In the genomic region with DNA sequence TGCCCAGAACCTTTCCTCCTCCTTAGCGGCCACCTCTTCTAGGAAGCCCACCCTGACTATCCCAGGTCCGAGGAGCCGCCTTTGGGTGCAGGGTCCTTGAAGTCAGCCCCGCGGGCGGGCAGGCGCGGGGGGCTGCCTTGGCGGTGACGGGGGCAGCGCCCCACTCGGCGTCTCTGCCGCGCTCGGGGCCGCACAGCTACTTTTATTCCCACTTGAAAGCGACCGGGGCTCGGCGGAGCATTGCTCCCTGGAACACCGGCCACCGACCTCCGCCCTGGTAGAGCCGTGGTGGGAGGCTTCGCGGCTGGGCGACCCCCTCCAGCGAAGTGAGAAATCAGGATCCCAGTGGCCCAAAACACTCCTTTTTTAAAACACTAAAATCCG, we compare ENCODE assay signal across 8 cellular contexts. TPM values are rescaled to one million over a fixed set of nuclear protein-coding genes. Genes with fewer than 3 reads are reported as not detected.
DNase-seq lines count a peak whose midpoint lies in the region; ATAC-seq, FAIRE-seq and TF ChIP-seq lines count a peak whose summit lies in the region.

No MANE protein-coding gene starts in this region.

- H3K4me1 ChIP-seq in ES-I3 (ENCODE audit: insufficient read depth, low read length) (peaks cover 10% of the 10 kb centered on the region; the same call in 1 of the 2 replicates), Peyer's patch (peaks cover 7 to 55% (median 27%) of the 10 kb centered on the region in 4 donors), endothelial cell of umbilical vein (ENCODE audit: control insufficient read depth, extremely low read depth, insufficient read depth, low read length) (peaks cover 12% of the 10 kb centered on the region), prostate gland (replicated peaks) (peaks cover 22% of the 10 kb centered on the region)

- 3% methylated on average over 30 of the region's 30 CpGs for WGBS in prostate gland

- no peaks in the 10 kb centered on the region for H4K20me1 ChIP-seq in endothelial cell of umbilical vein (replicated peaks; ENCODE audit: control insufficient read depth, extremely low read depth, insufficient read depth, low read length)

- TF ChIP-seq CTCF in Peyer's patch (IDR thresholded peaks at IDR 0.05) (no peak), endothelial cell of umbilical vein (IDR thresholded peaks at IDR 0.05; ENCODE audit: extremely low read depth in 1 of 2, insufficient read depth in 1 of 2, low read depth in 1 of 2, low read length in 2 of 2) (no peak), prostate gland (IDR thresholded peaks at IDR 0.05) (no peak)

- POLR2A ChIA-PET in endothelial cell of umbilical vein (lab: Charles Lee), result no interaction called here

- no peaks in the 10 kb centered on the region for H3K79me2 ChIP-seq in endothelial cell of umbilical vein (ENCODE audit: control insufficient read depth, insufficient read depth, low read length)

- DNase-seq in Peyer's patch (no peak), endothelial cell of umbilical vein (ENCODE audit: low read depth, low spot score) (no peak), prostate gland (ENCODE audit: low spot score) (no peak), D341Med (ENCODE audit: low spot score) (no peak), AG08396 (ENCODE audit: low spot score) (no peak)
- no peak for DNase-seq in effector CD8-positive, alpha-beta T cell (lab: John Stamatoyannopoulos, UW)

- ATAC-seq in GM18873 (IDR thresholded peaks at IDR 0.05; ENCODE audit: low FRiP score, unreplicated experiment), result no peak

- no peak for FAIRE-seq in endothelial cell of umbilical vein (lab: Jason Lieb, UNC)

- no peaks in the 10 kb centered on the region for H3K27me3 ChIP-seq in Peyer's patch
- H3K27me3 ChIP-seq in endothelial cell of umbilical vein (ENCODE audit: control insufficient read depth in 2 of 2, insufficient read depth in 2 of 2, low read length in 2 of 2), result no peaks in the 10 kb centered on the region
- H3K27me3 ChIP-seq in prostate gland (replicated peaks; ENCODE audit: insufficient read depth), result no peaks in the 10 kb centered on the region

- intact Hi-C loops in endothelial cell of umbilical vein (cut with micrococcal nuclease), result loop anchor here (2.0 kb wide), 2 partner anchors 36 to 56 kb away; a partner anchor contains a TSS
- intact Hi-C loops in prostate gland (cut with DNase I), result no loop called here

- peak overlapping the region in 3 of 4 donors; percentile 51 to 63 (median 55) for H3K4me3 ChIP-seq in Peyer's patch
- H3K4me3 ChIP-seq in endothelial cell of umbilical vein (replicated peaks in 1 of 3; ENCODE audit: insufficient read depth in 1 of 3, low read depth in 1 of 3, low read length in 3 of 3), result peak overlapping the region; percentile 4 to 42 (median 30)
- H3K4me3 ChIP-seq in prostate gland, result peak overlapping the region; percentile 40 to 53

- TF ChIP-seq POLR2A in Peyer's patch (IDR thresholded peaks at IDR 0.05) (no peak), endothelial cell of umbilical vein (IDR thresholded peaks at IDR 0.05; ENCODE audit: low read depth, low read length) (no peak), prostate gland (IDR thresholded peaks at IDR 0.05) (no peak)

- H3K27ac ChIP-seq in Peyer's patch (peak overlapping the region in 3 of 4 donors; percentile 30 to 57 (median 36)), endothelial cell of umbilical vein (ENCODE audit: insufficient read depth, low read depth, low read length) (no peak overlapping the region), prostate gland (peak overlapping the region; percentile 55 to 75)

- dilution Hi-C loops in endothelial cell of umbilical vein (cut with MboI; ENCODE audit: extremely low pct_ligation_motif_present, low sequenced_read_pairs), result no loop called here

- CTCF ChIA-PET in endothelial cell of umbilical vein (lab: Charles Lee), result interaction anchor here (0.5 to 3.0 kb wide), 8 partner anchors 10 to 199 kb away, joined by 3 to 26 read pairs (median 8); a partner anchor contains a TSS

- H3K9me3 ChIP-seq in ES-I3 (ENCODE audit: control insufficient read depth, insufficient read depth, low read length) (peaks cover 2% of the 10 kb centered on the region; the same call in 1 of the 2 replicates), Peyer's patch (no peaks in the 10 kb centered on the region), endothelial cell of umbilical vein (replicated peaks; ENCODE audit: control insufficient read depth, insufficient read depth, low read length) (no peaks in the 10 kb centered on the region), prostate gland (no peaks in the 10 kb centered on the region)

- BruUV-seq in endothelial cell of umbilical vein (replicated peaks; lab: Mats Ljungman, UMichigan), result no TSS peak

- H3K4me2 ChIP-seq in endothelial cell of umbilical vein (ENCODE audit: insufficient read depth, low read length), result peak overlapping the region; percentile 61

- H3K36me3 ChIP-seq in ES-I3 (ENCODE audit: insufficient read depth, low read length), result peaks cover 5% of the 10 kb centered on the region; the same call in 1 of the 2 replicates
- peaks cover 0 to 17% (median 0%) of the 10 kb centered on the region in 3 donors for H3K36me3 ChIP-seq in Peyer's patch
- peaks cover 5 to 12% of the 10 kb centered on the region in 2 experiments for H3K36me3 ChIP-seq in endothelial cell of umbilical vein (ENCODE audit: control insufficient read depth in 2 of 2, extremely low read depth in 1 of 2, insufficient read depth in 2 of 2, low read length in 2 of 2)
- no peaks in the 10 kb centered on the region for H3K36me3 ChIP-seq in prostate gland

- H3K9ac ChIP-seq in ES-I3 (ENCODE audit: low read depth, low read length) (peak overlapping the region; percentile 32; the same call in 1 of the 2 replicates), endothelial cell of umbilical vein (replicated peaks; ENCODE audit: extremely low read depth, insufficient read depth, low read length) (peak overlapping the region; percentile 31)

- H2AFZ ChIP-seq in endothelial cell of umbilical vein (ENCODE audit: low read depth, low read length), result no peak overlapping the region

- no peaks in the 10 kb centered on the region for H3K9me1 ChIP-seq in endothelial cell of umbilical vein (replicated peaks; ENCODE audit: control insufficient read depth, extremely low read depth, insufficient read depth, low read length)

RNA-seq across cellular contexts. Expression of a gene that starts 0.8 kb away (rescaled TPM):
- total RNA-seq in Peyer's patch (10 to 100 TPM in 1 of 4 donors, 1 to 10 TPM in 2, not detected in 1; 2.0 to 14.0 (median 2.5) TPM), endothelial cell of umbilical vein (26.3 and 29.4 TPM in 2 replicates), prostate gland (10 to 100 TPM; 11.4 to 14.1 TPM)
- 22.8 and 30.2 TPM in 2 replicates for polyA plus RNA-seq in endothelial cell of umbilical vein
- 13.7 and 19.8 TPM in 2 replicates for polyA plus RNA-seq in endothelial cell of umbilical vein (2011; cell fraction: cytosol; rRNA removed)
- 47.9 and 63.7 TPM in 2 replicates for polyA plus RNA-seq in endothelial cell of umbilical vein (2011; cell fraction: nucleus; rRNA removed)
- 19.7 and 28.3 TPM in 2 replicates for polyA plus RNA-seq in endothelial cell of umbilical vein (2012)
- polyA minus RNA-seq in endothelial cell of umbilical vein, result 17.9 and 22.1 TPM in 2 replicates
- polyA minus RNA-seq in endothelial cell of umbilical vein (2011; cell fraction: cytosol; rRNA and poly(A)+ RNA removed), result 0.51 TPM
- 11.3 and 17.4 TPM in 2 replicates for polyA minus RNA-seq in endothelial cell of umbilical vein (2011; cell fraction: nucleus; rRNA and poly(A)+ RNA removed)

RNA-seq across cellular contexts. Expression of a gene that starts 9.5 kb away (rescaled TPM):
- total RNA-seq in Peyer's patch (10 to 100 TPM in 1 of 4 donors, 1 to 10 TPM in 3; 1.2 to 37.1 (median 5.4) TPM), endothelial cell of umbilical vein (67.9 and 72.3 TPM in 2 replicates), prostate gland (10 to 100 TPM in 1 of 2 donors, 1 to 10 TPM in 1; 8.4 to 18.0 TPM)
- polyA plus RNA-seq in endothelial cell of umbilical vein, result 86.8 and 90.2 TPM in 2 replicates
- polyA plus RNA-seq in endothelial cell of umbilical vein (2011; cell fraction: cytosol; rRNA removed), result 50.3 and 67.5 TPM in 2 replicates
- 241 and 284 TPM in 2 replicates for polyA plus RNA-seq in endothelial cell of umbilical vein (2011; cell fraction: nucleus; rRNA removed)
- polyA plus RNA-seq in endothelial cell of umbilical vein (2012), result 46.0 and 62.2 TPM in 2 replicates
- polyA minus RNA-seq in endothelial cell of umbilical vein, result 51.9 and 76.1 TPM in 2 replicates
- 9.8 TPM for polyA minus RNA-seq in endothelial cell of umbilical vein (2011; cell fraction: cytosol; rRNA and poly(A)+ RNA removed)
- 48.7 and 88.7 TPM in 2 replicates for polyA minus RNA-seq in endothelial cell of umbilical vein (2011; cell fraction: nucleus; rRNA and poly(A)+ RNA removed)

RNA-seq across cellular contexts. Expression of a gene that starts 19.9 kb away (rescaled TPM):
- total RNA-seq in Peyer's patch (100 to 1,000 TPM in 3 of 4 donors, 10 to 100 TPM in 1; 57.3 to 165 (median 119) TPM), endothelial cell of umbilical vein (42.4 and 47.0 TPM in 2 replicates), prostate gland (10 to 100 TPM; 36.9 to 41.3 TPM)
- 32.6 and 38.3 TPM in 2 replicates for polyA plus RNA-seq in endothelial cell of umbilical vein
- polyA plus RNA-seq in endothelial cell of umbilical vein (2011; cell fraction: cytosol; rRNA removed), result 5.5 and 8.8 TPM in 2 replicates
- polyA plus RNA-seq in endothelial cell of umbilical vein (2011; cell fraction: nucleus; rRNA removed), result 193 and 224 TPM in 2 replicates
- 22.9 and 34.1 TPM in 2 replicates for polyA plus RNA-seq in endothelial cell of umbilical vein (2012)
- polyA minus RNA-seq in endothelial cell of umbilical vein, result 15.7 and 19.6 TPM in 2 replicates
- 5.1 TPM for polyA minus RNA-seq in endothelial cell of umbilical vein (2011; cell fraction: cytosol; rRNA and poly(A)+ RNA removed)
- polyA minus RNA-seq in endothelial cell of umbilical vein (2011; cell fraction: nucleus; rRNA and poly(A)+ RNA removed), result 30.4 and 61.3 TPM in 2 replicates

RNA-seq across cellular contexts. Expression of a gene that starts 26.2 kb away (rescaled TPM):
- 100 to 1,000 TPM in 2 of 4 donors, 10 to 100 TPM in 2; 51.5 to 163 (median 111) TPM for total RNA-seq in Peyer's patch
- 41.5 and 45.3 TPM in 2 replicates for total RNA-seq in endothelial cell of umbilical vein
- 33.1 and 42.7 TPM in 2 replicates for polyA plus RNA-seq in endothelial cell of umbilical vein
- 7.6 and 13.4 TPM in 2 replicates for polyA plus RNA-seq in endothelial cell of umbilical vein (2011; cell fraction: cytosol; rRNA removed)
- 261 and 282 TPM in 2 replicates for polyA plus RNA-seq in endothelial cell of umbilical vein (2011; cell fraction: nucleus; rRNA removed)
- polyA plus RNA-seq in endothelial cell of umbilical vein (2012), result 19.7 and 24.2 TPM in 2 replicates
- 23.3 and 25.1 TPM in 2 replicates for polyA minus RNA-seq in endothelial cell of umbilical vein
- 5.6 TPM for polyA minus RNA-seq in endothelial cell of umbilical vein (2011; cell fraction: cytosol; rRNA and poly(A)+ RNA removed)
- 38.8 and 57.6 TPM in 2 replicates for polyA minus RNA-seq in endothelial cell of umbilical vein (2011; cell fraction: nucleus; rRNA and poly(A)+ RNA removed)
- 100 to 1,000 TPM in 1 of 2 donors, 10 to 100 TPM in 1; 56.3 to 117 TPM for total RNA-seq in prostate gland

RNA-seq across cellular contexts. Expression of a gene that starts 36.4 kb away (rescaled TPM):
- total RNA-seq in Peyer's patch (100 to 1,000 TPM; 182 to 597 (median 307) TPM), endothelial cell of umbilical vein (134 and 139 TPM in 2 replicates), prostate gland (100 to 1,000 TPM; 259 to 309 TPM)
- 82.3 and 113 TPM in 2 replicates for polyA plus RNA-seq in endothelial cell of umbilical vein
- polyA plus RNA-seq in endothelial cell of umbilical vein (2011; cell fraction: cytosol; rRNA removed), result 57.8 and 72.6 TPM in 2 replicates
- polyA plus RNA-seq in endothelial cell of umbilical vein (2011; cell fraction: nucleus; rRNA removed), result 283 and 338 TPM in 2 replicates
- 73.1 and 80.0 TPM in 2 replicates for polyA plus RNA-seq in endothelial cell of umbilical vein (2012)
- polyA minus RNA-seq in endothelial cell of umbilical vein, result 117 TPM in 2 replicates
- polyA minus RNA-seq in endothelial cell of umbilical vein (2011; cell fraction: cytosol; rRNA and poly(A)+ RNA removed), result 56.3 TPM
- 65.3 and 136 TPM in 2 replicates for polyA minus RNA-seq in endothelial cell of umbilical vein (2011; cell fraction: nucleus; rRNA and poly(A)+ RNA removed)
